Comparison of ENCODE assay signal across 21 cellular contexts in genomic region chr5:2393556-2393955, GRCh38.
DNase-seq lines count a peak whose midpoint lies in the region; ATAC-seq and TF ChIP-seq lines count a peak whose summit lies in the region.
"Had no signal": no experiment of that assay in that cellular context is flagged by ENCODE, and none has a peak within 500 bp of the region (broad histone marks: within the 10 kb centered on the region; RNA-seq: fewer than 3 reads in every experiment).

No MANE protein-coding gene starts in this region.

- H2AK5ac ChIP-seq in neuronal stem cell (ENCODE audit: low read depth, low read length), result peak overlapping the region; percentile 60

- peaks cover 3% of the 10 kb centered on the region for H3K9me3 Mint-ChIP-seq in stimulated activated effector memory CD8-positive, alpha-beta T cell treated with anti-CD3 and anti-CD28 coated beads, Interleukin-12 subunit alpha, Interleukin-12 subunit beta, amount 100 ng/mL, for 72 hours

- no peak overlapping the region for H2AFZ ChIP-seq in neuronal stem cell (ENCODE audit: low read length)

- no peak overlapping the region for H3K4me2 ChIP-seq in neuronal stem cell (ENCODE audit: insufficient read depth, low read length, poor library complexity, severe bottlenecking)
- H3K4me2 ChIP-seq: A549; BLaER1 treated with 17β-estradiol and CSF1 and Interleukin-3, amounts not matched to agents 10 nM and 100 nM had no signal

- no peak overlapping the region for H3K4ac ChIP-seq in neuronal stem cell (ENCODE audit: low read length)

- no peak overlapping the region for H3K4me3 Mint-ChIP-seq in stimulated activated effector memory CD8-positive, alpha-beta T cell treated with anti-CD3 and anti-CD28 coated beads, Interleukin-12 subunit alpha, Interleukin-12 subunit beta, amount 100 ng/mL, for 72 hours
- H3K4me3 Mint-ChIP-seq: B cell; CD14-positive monocyte; CD4-positive, alpha-beta memory T cell; CD4-positive, CD25-positive, alpha-beta regulatory T cell; CD8-positive, alpha-beta memory T cell had no signal

- no peak overlapping the region for H3K27ac Mint-ChIP-seq in stimulated activated effector memory CD8-positive, alpha-beta T cell treated with anti-CD3 and anti-CD28 coated beads, Interleukin-12 subunit alpha, Interleukin-12 subunit beta, amount 100 ng/mL, for 72 hours
- H3K27ac Mint-ChIP-seq: B cell; CD4-positive, alpha-beta memory T cell; CD4-positive, CD25-positive, alpha-beta regulatory T cell; CD8-positive, alpha-beta memory T cell had no signal

- H3K4me1 ChIP-seq in left ventricle myocardium inferior (no peaks in the 10 kb centered on the region), neuronal stem cell (ENCODE audit: control insufficient read depth in 2 of 2, insufficient read depth in 1 of 2, low read depth in 1 of 2, low read length in 2 of 2) (peaks cover 0 to 2% of the 10 kb centered on the region in 2 donors), upper lobe of right lung (no peaks in the 10 kb centered on the region)
- H3K4me1 ChIP-seq: A549; BLaER1 treated with 17β-estradiol and CSF1 and Interleukin-3, amounts not matched to agents 10 nM and 100 nM had no signal

- H3K79me1 ChIP-seq in neuronal stem cell (ENCODE audit: low read depth, low read length), result no peaks in the 10 kb centered on the region

- no peak overlapping the region for H3K9ac ChIP-seq in neuronal stem cell (ENCODE audit: low read depth, low read length, poor library complexity)
- H3K9ac ChIP-seq: BLaER1 treated with 17β-estradiol and CSF1 and Interleukin-3, amounts not matched to agents 10 nM and 100 nM had no signal

- no peak overlapping the region for H3K23ac ChIP-seq in neuronal stem cell (ENCODE audit: low read depth, low read length, poor library complexity)

- no peak overlapping the region for H3K14ac ChIP-seq in neuronal stem cell (ENCODE audit: low read length)

- no peaks in the 10 kb centered on the region for H3K36me3 ChIP-seq in left ventricle myocardium inferior
- no peaks in the 10 kb centered on the region for H3K36me3 ChIP-seq in neuronal stem cell (replicated peaks in 1 of 2; ENCODE audit: control insufficient read depth in 2 of 2, insufficient read depth in 2 of 2, low read length in 2 of 2)
- H3K36me3 ChIP-seq in upper lobe of right lung, result no peaks in the 10 kb centered on the region
- H3K36me3 ChIP-seq: BLaER1 treated with 17β-estradiol and CSF1 and Interleukin-3, amounts not matched to agents 10 nM and 100 nM had no signal

- H2BK15ac ChIP-seq in neuronal stem cell (ENCODE audit: low read length), result peak overlapping the region; percentile 54

- intact Hi-C loops in cardiac septum (cut with DNase I), result no loop called here
- intact Hi-C loops in left ventricle myocardium inferior (cut with micrococcal nuclease), result no loop called here
- intact Hi-C loops in sciatic nerve (cut with DNase I), result no loop called here
- intact Hi-C loops in upper lobe of right lung (cut with DNase I), result no loop called here

- no peak for TF ChIP-seq CTCF in left ventricle myocardium inferior (IDR thresholded peaks at IDR 0.05; ENCODE audit: borderline replicate concordance)
- TF ChIP-seq CTCF in upper lobe of right lung (IDR thresholded peaks at IDR 0.05), result no peak

- ATAC-seq in sciatic nerve, result no peak
- ATAC-seq in upper lobe of right lung, result no peak
- ATAC-seq in HG03520 (IDR thresholded peaks at IDR 0.05; ENCODE audit: unreplicated experiment), result no peak
- no peak for ATAC-seq in stimulated activated effector memory CD8-positive, alpha-beta T cell treated with anti-CD3 and anti-CD28 coated beads, Interleukin-12 subunit alpha, Interleukin-12 subunit beta, amount 100 ng/mL, for 72 hours
- no peak for ATAC-seq in GM21526 (IDR thresholded peaks at IDR 0.05; ENCODE audit: low FRiP score, unreplicated experiment)
- ATAC-seq: A549 had no signal

- H2BK12ac ChIP-seq in neuronal stem cell (ENCODE audit: low read length), result no peak overlapping the region

- H3K9me3 ChIP-seq in left ventricle myocardium inferior (replicated peaks) (no peaks in the 10 kb centered on the region), neuronal stem cell (replicated peaks in 1 of 2; ENCODE audit: control insufficient read depth in 2 of 2, insufficient read depth in 1 of 2, low read depth in 1 of 2, low read length in 2 of 2) (no peaks in the 10 kb centered on the region), upper lobe of right lung (no peaks in the 10 kb centered on the region)
- H3K9me3 ChIP-seq: A549; BLaER1 treated with 17β-estradiol and CSF1 and Interleukin-3, amounts not matched to agents 10 nM and 100 nM had no signal

- no peaks in the 10 kb centered on the region for H3K36me3 Mint-ChIP-seq in stimulated activated effector memory CD8-positive, alpha-beta T cell treated with anti-CD3 and anti-CD28 coated beads, Interleukin-12 subunit alpha, Interleukin-12 subunit beta, amount 100 ng/mL, for 72 hours
- H3K36me3 Mint-ChIP-seq: CD14-positive monocyte; CD4-positive, alpha-beta memory T cell; CD4-positive, CD25-positive, alpha-beta regulatory T cell; CD8-positive, alpha-beta memory T cell had no signal

- H3K4me1 Mint-ChIP-seq in stimulated activated effector memory CD8-positive, alpha-beta T cell treated with anti-CD3 and anti-CD28 coated beads, Interleukin-12 subunit alpha, Interleukin-12 subunit beta, amount 100 ng/mL, for 72 hours, result no peaks in the 10 kb centered on the region
- H3K4me1 Mint-ChIP-seq: B cell; CD14-positive monocyte; CD4-positive, CD25-positive, alpha-beta regulatory T cell had no signal

- H4K91ac ChIP-seq in neuronal stem cell (ENCODE audit: low read depth, low read length, poor library complexity), result no peak overlapping the region

- H3K18ac ChIP-seq in neuronal stem cell (ENCODE audit: low read length), result no peak overlapping the region

- no CpG with 5 or more reads among the region's 7 CpGs for WGBS in neuronal stem cell (ENCODE audit: extremely low coverage in 2 of 2, insufficient read length in 2 of 2, insufficient replicate concordance in 1 of 2), 2 donors

- peak; percentile 35 for DNase-seq in cardiac septum (ENCODE audit: low spot score)
- no peak for DNase-seq in left ventricle myocardium inferior
- DNase-seq in neuronal stem cell (ENCODE audit: low spot score), result no peak
- peak; percentile 27 for DNase-seq in sciatic nerve (ENCODE audit: low spot score)
- DNase-seq in upper lobe of right lung, result peak; percentile 42
- no peak for DNase-seq in stimulated activated effector memory CD8-positive, alpha-beta T cell treated with anti-CD3 and anti-CD28 coated beads, Interleukin-12 subunit alpha, Interleukin-12 subunit beta, amount 100 ng/mL, for 72 hours (ENCODE audit: low spot score in 2 of 2)
- DNase-seq: AML-193; CD4-positive, alpha-beta memory T cell; CD4-positive, CD25-positive, alpha-beta regulatory T cell; CD8-positive, alpha-beta memory T cell; COR-L47; DMS 273 treated with DMSO at 0.1 percent for 48 hours; DMS79 treated with DMSO at 0.1 percent for 48 hours; GF-D8 had no signal

- H2BK120ac ChIP-seq in neuronal stem cell (ENCODE audit: low read depth, low read length), result no peak overlapping the region

- H3K27ac ChIP-seq in left ventricle myocardium inferior (replicated peaks) (no peak overlapping the region), neuronal stem cell (replicated peaks; ENCODE audit: low read length) (no peak overlapping the region), upper lobe of right lung (no peak overlapping the region)
- H3K27ac ChIP-seq: 22Rv1; A549; BLaER1 treated with 17β-estradiol and CSF1 and Interleukin-3, amounts not matched to agents 10 nM and 100 nM had no signal

- H4K8ac ChIP-seq in neuronal stem cell (ENCODE audit: low read depth, low read length), result no peak overlapping the region

- H3K27me3 ChIP-seq in left ventricle myocardium inferior (ENCODE audit: low read depth) (peaks cover 57% of the 10 kb centered on the region), neuronal stem cell (ENCODE audit: control insufficient read depth in 3 of 3, insufficient read depth in 3 of 3, low read depth in 1 of 3, low read length in 3 of 3) (no peaks in the 10 kb centered on the region), upper lobe of right lung (no peaks in the 10 kb centered on the region)
- H3K27me3 ChIP-seq: BLaER1 treated with 17β-estradiol and CSF1 and Interleukin-3, amounts not matched to agents 10 nM and 100 nM had no signal

- H3K4me3 ChIP-seq in left ventricle myocardium inferior (no peak overlapping the region), neuronal stem cell (ENCODE audit: low read length in 2 of 2) (no peak overlapping the region), upper lobe of right lung (no peak overlapping the region)
- H3K4me3 ChIP-seq: A549; BLaER1 treated with 17β-estradiol and CSF1 and Interleukin-3, amounts not matched to agents 10 nM and 100 nM had no signal

- H2BK5ac ChIP-seq in neuronal stem cell (ENCODE audit: low read length), result no peak overlapping the region

Comparison
In these comparisons a context has a peak if more than half of its experiments do, and no peak if none do; other contexts are left out.
1. DNase-seq: peak in cardiac septum (single experiment), sciatic nerve (single experiment) and upper lobe of right lung (single experiment); none in left ventricle myocardium inferior (single experiment), neuronal stem cell (single experiment) and stimulated activated effector memory CD8-positive, alpha-beta T cell treated with anti-CD3 and anti-CD28 coated beads, Interleukin-12 subunit alpha, Interleukin-12 subunit beta, amount 100 ng/mL, for 72 hours (0 of 2).